9 cellular contexts compared by ENCODE assay signal in the genomic region with DNA sequence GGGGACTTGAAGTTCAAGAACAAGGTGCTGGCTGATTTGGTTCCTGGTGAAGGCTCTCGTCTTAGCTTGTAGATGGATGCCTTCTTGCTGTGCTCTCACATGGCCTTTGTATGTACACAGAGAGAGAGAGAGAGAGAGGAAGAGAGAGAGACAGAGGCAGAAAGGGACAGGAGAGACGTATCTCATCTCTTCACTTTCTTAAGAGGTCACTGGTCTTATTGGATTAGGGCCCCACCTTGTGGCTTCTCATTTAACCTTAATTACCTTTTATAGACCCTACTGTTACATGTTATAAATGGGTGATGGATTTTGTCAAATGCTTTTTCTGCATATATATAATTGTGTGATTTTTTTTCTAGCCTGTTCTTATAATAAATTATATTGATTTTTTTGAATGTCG.
DNase-seq lines count a peak whose midpoint lies in the region; ATAC-seq and TF ChIP-seq lines count a peak whose summit lies in the region.
"Had no signal": no experiment of that assay in that cellular context is flagged by ENCODE, and none has a peak within 500 bp of the region (broad histone marks: within the 10 kb centered on the region; RNA-seq: fewer than 3 reads in every experiment).

No MANE protein-coding gene starts in this region.

- H3K27me3 ChIP-seq in mammary epithelial cell (ENCODE audit: insufficient read depth, low read length) (no peaks in the 10 kb centered on the region), stomach (no peaks in the 10 kb centered on the region)

- intact Hi-C loops in mammary epithelial cell (cut with micrococcal nuclease), result loop anchor here (2.0 to 10.0 kb wide), 2 partner anchors 400 to 1104 kb away; no protein-coding TSS in a partner anchor
- intact Hi-C loops in stomach (cut with DNase I; ENCODE audit: low total_unique reads), result no loop called here

- peaks cover 1% of the 10 kb centered on the region for H3K4me1 Mint-ChIP-seq in progenitor cell of endocrine pancreas (ENCODE audit: low read depth)

- no peaks in the 10 kb centered on the region for H3K36me3 Mint-ChIP-seq in progenitor cell of endocrine pancreas (ENCODE audit: insufficient read depth)

- in situ Hi-C loops in mammary epithelial cell (cut with MboI; ENCODE audit: low sequenced_read_pairs in 2 of 2), result no loop called here

- CTCF ChIA-PET in mammary epithelial cell (lab: Charles Lee; ENCODE audit: low non-redundant PET), result no interaction called here
- CTCF ChIA-PET in GM10248 (lab: Yijun Ruan, JAX), result interaction anchor here (0.8 to 1.5 kb wide), 7 partner anchors 15 to 1839 kb away, joined by 3 read pairs; no protein-coding TSS in a partner anchor

- no peaks in the 10 kb centered on the region for H3K9me3 ChIP-seq in mammary epithelial cell (replicated peaks; ENCODE audit: insufficient read depth, low read length)
- no peaks in the 10 kb centered on the region for H3K9me3 ChIP-seq in stomach

- 19% methylated on average over 3 of the region's 3 CpGs for WGBS in mammary epithelial cell (ENCODE audit: low coverage, missing lambda C conversion rate)
- 15 to 36% (median 28%) methylated on average over 3 of the region's 3 CpGs for WGBS in stomach, 5 donors

- POLR2A ChIA-PET in GM10248 (lab: Yijun Ruan, JAX), result no interaction called here

- dilution Hi-C loops in mammary epithelial cell (cut with HindIII; ENCODE audit: low sequenced_read_pairs), result no loop called here

- H3K79me2 ChIP-seq in mammary epithelial cell (ENCODE audit: insufficient read depth, low read length), result no peaks in the 10 kb centered on the region

- peaks cover 6% of the 10 kb centered on the region for H3K27me3 Mint-ChIP-seq in progenitor cell of endocrine pancreas
- H3K27me3 Mint-ChIP-seq: stimulated activated naive CD8-positive, alpha-beta T cell treated with anti-CD3 and anti-CD28 coated beads, Interleukin-15, Interleukin-2, amounts not matched to agents 100 ng/mL and 50 ng/mL, for 24 hours had no signal

- no peak for TF ChIP-seq POLR2A in stomach (IDR thresholded peaks at IDR 0.05)

- no peak overlapping the region for H3K4me3 ChIP-seq in mammary epithelial cell (replicated peaks in 1 of 3; ENCODE audit: insufficient read depth in 1 of 3, low read depth in 2 of 3, low read length in 3 of 3)
- H3K4me3 ChIP-seq in stomach, result no peak overlapping the region

- H3K4me1 ChIP-seq in mammary epithelial cell (ENCODE audit: insufficient read depth, low read length), result no peaks in the 10 kb centered on the region
- H3K4me1 ChIP-seq in stomach, result no peaks in the 10 kb centered on the region

- H3K27ac ChIP-seq in mammary epithelial cell (ENCODE audit: insufficient read depth, low read depth, low read length) (no peak overlapping the region), stomach (no peak overlapping the region)

- H3K4me3 Mint-ChIP-seq in progenitor cell of endocrine pancreas (ENCODE audit: low read depth), result no peak overlapping the region
- H3K4me3 Mint-ChIP-seq: stimulated activated naive CD8-positive, alpha-beta T cell treated with anti-CD3 and anti-CD28 coated beads, Interleukin-15, Interleukin-2, amounts not matched to agents 100 ng/mL and 50 ng/mL, for 24 hours had no signal

- H3K4me2 ChIP-seq in mammary epithelial cell (ENCODE audit: insufficient read depth, low read depth, low read length), result no peak overlapping the region

- no peak for TF ChIP-seq EP300 in stomach (IDR thresholded peaks at IDR 0.05)

- H3K27ac Mint-ChIP-seq in progenitor cell of endocrine pancreas, result no peak overlapping the region
- H3K27ac Mint-ChIP-seq: stimulated activated naive CD8-positive, alpha-beta T cell treated with anti-CD3 and anti-CD28 coated beads, Interleukin-15, Interleukin-2, amounts not matched to agents 100 ng/mL and 50 ng/mL, for 24 hours had no signal

- no peak overlapping the region for H2AFZ ChIP-seq in mammary epithelial cell (ENCODE audit: low read depth, low read length)

- TF ChIP-seq CTCF in mammary epithelial cell (conservative IDR thresholded peaks at IDR 0.05 in 1 of 2, IDR thresholded peaks at IDR 0.05 in 1 of 2; ENCODE audit: extremely low read depth in 1 of 2, insufficient read depth in 1 of 2, low read depth in 1 of 2, low read length in 2 of 2) (peak; percentile 31 to 54), progenitor cell of endocrine pancreas (IDR thresholded peaks at IDR 0.05; ENCODE audit: unreplicated experiment) (peak; percentile 60), GM10248 (IDR thresholded peaks at IDR 0.05; ENCODE audit: control extremely low read depth, extremely low read depth, low read depth, missing control alignments) (no peak), stomach (IDR thresholded peaks at IDR 0.05) (peak in 1 of 7 experiments; percentile 16)

- ATAC-seq in HG02885 (IDR thresholded peaks at IDR 0.05; ENCODE audit: poor library complexity, unreplicated experiment) (peak; percentile 78), GM19351 (IDR thresholded peaks at IDR 0.05; ENCODE audit: unreplicated experiment) (no peak)

- H3K9me3 Mint-ChIP-seq in progenitor cell of endocrine pancreas (ENCODE audit: low read depth), result no peaks in the 10 kb centered on the region

- no TSS peak for BruUV-seq in mammary epithelial cell (replicated peaks; lab: Mats Ljungman, UMichigan)

- DNase-seq in NCI-H524 (lab: John Stamatoyannopoulos, UW) (peak; percentile 30 to 69), mammary epithelial cell (peak; percentile 33), progenitor cell of endocrine pancreas (ENCODE audit: low spot score, unreplicated experiment) (no peak), GM10248 (ENCODE audit: extremely low spot score) (no peak), stomach (no peak)
- DNase-seq: activated CD8-positive, alpha-beta memory T cell treated with anti-CD3 and anti-CD28 coated beads, Interleukin-2, amount 50 U/mL, for 4 hours had no signal

- no peaks in the 10 kb centered on the region for H3K36me3 ChIP-seq in mammary epithelial cell (ENCODE audit: insufficient read depth, low read length)
- H3K36me3 ChIP-seq in stomach, result no peaks in the 10 kb centered on the region

- no peak overlapping the region for H3K9ac ChIP-seq in mammary epithelial cell (ENCODE audit: insufficient read depth, low read length)

- H4K20me1 ChIP-seq in mammary epithelial cell (ENCODE audit: insufficient read depth, low read length), result no peaks in the 10 kb centered on the region

Comparison
In these comparisons a context has a peak if more than half of its experiments do, and no peak if none do; other contexts are left out.
1. DNase-seq: peak in NCI-H524 (2 of 2) and mammary epithelial cell (single experiment); none in progenitor cell of endocrine pancreas (single experiment), GM10248 (single experiment) and stomach (single experiment).